Comparison of ENCODE assay signal across 8 cellular contexts in genomic region chr14:34301107-34301734, GRCh38.
A peak's percentile ranks its signal among the peaks of the same experiment; 100 is the strongest.
DNase-seq lines count a peak whose midpoint lies in the region; ATAC-seq and TF ChIP-seq lines count a peak whose summit lies in the region.

No MANE protein-coding gene starts in this region.

- no peak for TF ChIP-seq CTCF in lower leg skin (IDR thresholded peaks at IDR 0.05)

- H3K9ac ChIP-seq in Karpas-422 (ENCODE audit: low read length) (no peak overlapping the region), neuronal stem cell (ENCODE audit: low read depth, low read length, poor library complexity) (no peak overlapping the region)

- H3K27me3 ChIP-seq in Karpas-422 (ENCODE audit: low read length) (no peaks in the 10 kb centered on the region), neuronal stem cell (ENCODE audit: control insufficient read depth in 3 of 3, insufficient read depth in 3 of 3, low read depth in 1 of 3, low read length in 3 of 3) (no peaks in the 10 kb centered on the region)

- no peaks in the 10 kb centered on the region for H3K79me1 ChIP-seq in neuronal stem cell (ENCODE audit: low read depth, low read length)

- no peak overlapping the region for H2AK5ac ChIP-seq in neuronal stem cell (ENCODE audit: low read depth, low read length)

- TF ChIP-seq POLR2A in erythroblast (IDR thresholded peaks at IDR 0.05; ENCODE audit: low read length) = no peak
- TF ChIP-seq POLR2A in lower leg skin (IDR thresholded peaks at IDR 0.05) = no peak

- no peak overlapping the region for H3K4ac ChIP-seq in neuronal stem cell (ENCODE audit: low read length)

- no peak overlapping the region for H4K91ac ChIP-seq in neuronal stem cell (ENCODE audit: low read depth, low read length, poor library complexity)

- no peak overlapping the region for H3K18ac ChIP-seq in neuronal stem cell (ENCODE audit: low read length)

- H3K14ac ChIP-seq in neuronal stem cell (ENCODE audit: low read length) = no peak overlapping the region

- intact Hi-C loops in lower leg skin (cut with DNase I; ENCODE audit: low total_unique reads) = no loop called here

- DNase-seq in NCI-H524 (lab: John Stamatoyannopoulos, UW) (peak; percentile 43 to 83), NCI-H524 treated with DMSO at 0.1 percent for 48 hours (lab: John Stamatoyannopoulos, UW) (no peak), Karpas-422 (peak; percentile 84), OCI-M2 (lab: John Stamatoyannopoulos, UW; ENCODE audit: unreplicated experiment) (peak; percentile 2), erythroblast (lab: John Stamatoyannopoulos, UW) (peak; percentile 50 to 67), neuronal stem cell (ENCODE audit: low spot score) (peak; percentile 52), lower leg skin (ENCODE audit: low spot score in 2 of 2) (no peak)

- no peaks in the 10 kb centered on the region for H4K20me1 ChIP-seq in Karpas-422 (ENCODE audit: insufficient read depth, low read depth, low read length)

- H3K4me1 ChIP-seq in Karpas-422 (ENCODE audit: low read length) (no peaks in the 10 kb centered on the region), neuronal stem cell (ENCODE audit: control insufficient read depth in 2 of 2, insufficient read depth in 1 of 2, low read depth in 1 of 2, low read length in 2 of 2) (peaks cover 0 to 5% of the 10 kb centered on the region in 2 donors)

- H3K79me2 ChIP-seq in Karpas-422 (ENCODE audit: low read length) = no peaks in the 10 kb centered on the region

- no peaks in the 10 kb centered on the region for H3K9me2 ChIP-seq in Karpas-422 (replicated peaks; ENCODE audit: insufficient read depth, low read length)

- H3K4me2 ChIP-seq in Karpas-422 (ENCODE audit: low read depth, low read length, poor library complexity, severe bottlenecking) (no peak overlapping the region), neuronal stem cell (ENCODE audit: insufficient read depth, low read length, poor library complexity, severe bottlenecking) (no peak overlapping the region)

- no peak overlapping the region for H2BK5ac ChIP-seq in neuronal stem cell (ENCODE audit: low read length)

- H2BK15ac ChIP-seq in neuronal stem cell (ENCODE audit: low read length) = no peak overlapping the region

- H3K9me3 ChIP-seq in Karpas-422 (ENCODE audit: low read length) = no peaks in the 10 kb centered on the region
- peaks cover 0 to 2% of the 10 kb centered on the region in 2 donors for H3K9me3 ChIP-seq in neuronal stem cell (replicated peaks in 1 of 2; ENCODE audit: control insufficient read depth in 2 of 2, insufficient read depth in 1 of 2, low read depth in 1 of 2, low read length in 2 of 2)

- H2AFZ ChIP-seq in Karpas-422 (ENCODE audit: low read length) (no peak overlapping the region), neuronal stem cell (ENCODE audit: low read length) (no peak overlapping the region)

- H3K23ac ChIP-seq in neuronal stem cell (ENCODE audit: low read depth, low read length, poor library complexity) = no peak overlapping the region

- no peak overlapping the region for H2BK120ac ChIP-seq in neuronal stem cell (ENCODE audit: low read depth, low read length)

- no peaks in the 10 kb centered on the region for H3K36me3 ChIP-seq in Karpas-422 (ENCODE audit: insufficient read depth, low read length)
- no peaks in the 10 kb centered on the region for H3K36me3 ChIP-seq in neuronal stem cell (replicated peaks in 1 of 2; ENCODE audit: control insufficient read depth in 2 of 2, insufficient read depth in 2 of 2, low read length in 2 of 2)

- no CpG with 5 or more reads among the region's 1 CpG for WGBS in neuronal stem cell (ENCODE audit: extremely low coverage in 2 of 2, insufficient read length in 2 of 2, insufficient replicate concordance in 1 of 2), 2 donors
- 15 to 29% methylated on average over 1 of the region's 1 CpG for WGBS in lower leg skin, 2 donors

- no peak overlapping the region for H4K8ac ChIP-seq in neuronal stem cell (ENCODE audit: low read depth, low read length)

- ATAC-seq in GM19455 (IDR thresholded peaks at IDR 0.05; ENCODE audit: unreplicated experiment) = no peak

- H3K27ac ChIP-seq in Karpas-422 (ENCODE audit: low read length) = no peak overlapping the region
- no peak overlapping the region for H3K27ac ChIP-seq in neuronal stem cell (replicated peaks; ENCODE audit: low read length)

- H2BK12ac ChIP-seq in neuronal stem cell (ENCODE audit: low read length) = no peak overlapping the region

- no peak overlapping the region for H3K4me3 ChIP-seq in Karpas-422 (ENCODE audit: low read length)
- no peak overlapping the region for H3K4me3 ChIP-seq in neuronal stem cell (ENCODE audit: low read length in 2 of 2)
- H3K4me3 ChIP-seq in lower leg skin (ENCODE audit: low read depth, poor library complexity, severe bottlenecking) = no peak overlapping the region

Comparison
In these comparisons a context has a peak if more than half of its experiments do, and no peak if none do; other contexts are left out.
1. DNase-seq: peak in NCI-H524 (2 of 2), Karpas-422 (single experiment), OCI-M2 (single experiment), erythroblast (2 of 2) and neuronal stem cell (single experiment); none in NCI-H524 treated with DMSO at 0.1 percent for 48 hours (single experiment) and lower leg skin (0 of 2).